ENCODE assay signal across 8 cellular contexts in genomic region chr20:41317536-41318270, GRCh38. TPM values are rescaled to one million over a fixed set of nuclear protein-coding genes. Genes with fewer than 3 reads are reported as not detected.
DNase-seq lines count a peak whose midpoint lies in the region; ATAC-seq and TF ChIP-seq lines count a peak whose summit lies in the region.

Gene ZHX3, minus strand, starts transcription at chr20:41317731. Its CDS starts 112,815 bp downstream, at chr20:41204916.

- no peak within 1 kb of the TSS for H2BK12ac ChIP-seq in H9 (ENCODE audit: insufficient read length, low read depth, low read length)

- H3K4ac ChIP-seq in H9 (ENCODE audit: low read depth, low read length), result no peak within 1 kb of the TSS

- no peak within 1 kb of the TSS for H3T11ph ChIP-seq in H9 (ENCODE audit: low read length)

- H3K27me3 ChIP-seq in H9 (ENCODE audit: insufficient read depth, low read length), result no peaks in the 10 kb centered on the region

- peak within 1 kb of the TSS in 1 of 3 experiments; percentile 74; a peak in 1 of 7 replicates for H3K27ac Mint-ChIP-seq in H9
- H3K27ac Mint-ChIP-seq in natural killer cell treated with Interleukin-12 subunit alpha and Interleukin-12 subunit beta and Interleukin-15 and Interleukin-18, amount 100 ng/mL, for 72 hours, result peak within 1 kb of the TSS; percentile 69 to 76

- H3K18ac ChIP-seq in H9 (ENCODE audit: insufficient read length, low read depth, low read length), result peak within 1 kb of the TSS; percentile 82

- no peak within 1 kb of the TSS for H2BK120ac ChIP-seq in H9 (ENCODE audit: low read depth, low read length, poor library complexity, severe bottlenecking)

- no peak within 1 kb of the TSS for H2BK15ac ChIP-seq in H9 (ENCODE audit: low read depth, low read length)

- peak within 1 kb of the TSS; percentile 99 for H2AFZ ChIP-seq in H9 (ENCODE audit: low read length)

- H4K20me1 ChIP-seq in H9 (ENCODE audit: control insufficient read depth, insufficient read depth, insufficient read length), result no peaks in the 10 kb centered on the region

- H4K8ac ChIP-seq in H9 (replicated peaks; ENCODE audit: insufficient read length, low read depth, low read length), result no peak within 1 kb of the TSS

- no peak within 1 kb of the TSS for H2BK20ac ChIP-seq in H9 (ENCODE audit: low read depth, low read length, poor library complexity, severe bottlenecking)

- no peak within 1 kb of the TSS for H3K56ac ChIP-seq in H9 (ENCODE audit: insufficient read length, low read depth, low read length)

- H4K5ac ChIP-seq in H9 (ENCODE audit: insufficient read length, low read depth, low read length), result no peak within 1 kb of the TSS

- peak; percentile 98 to 99 for ATAC-seq in natural killer cell treated with Interleukin-12 subunit alpha and Interleukin-12 subunit beta and Interleukin-15 and Interleukin-18, amount 100 ng/mL, for 72 hours
- ATAC-seq in stimulated activated naive CD8-positive, alpha-beta T cell treated with anti-CD3 and anti-CD28 coated beads, Interleukin-15, Interleukin-2, amounts not matched to agents 100 U/mL and 50 U/mL, for 24 hours, result peak; percentile 99

- peak within 1 kb of the TSS; percentile 79 for H3K9ac ChIP-seq in H9 (ENCODE audit: extremely low read depth, insufficient read length, low read length)

- TF ChIP-seq POLR2A in Raji (IDR thresholded peaks at IDR 0.05; ENCODE audit: insufficient read depth, low read depth, low read length), result peak; percentile 72

- H3K23me2 ChIP-seq in H9 (ENCODE audit: insufficient read length, low read depth, low read length, poor library complexity, severe bottlenecking), result peaks cover 10% of the 10 kb centered on the region

- peaks cover 8 to 9% of the 10 kb centered on the region in 2 experiments for H3K4me1 Mint-ChIP-seq in H9
- peaks cover 17 to 20% of the 10 kb centered on the region in 2 donors for H3K4me1 Mint-ChIP-seq in natural killer cell treated with Interleukin-12 subunit alpha and Interleukin-12 subunit beta and Interleukin-15 and Interleukin-18, amount 100 ng/mL, for 72 hours (ENCODE audit: low read depth in 2 of 2)

- 0 out of 5 replicates have a peak, but pooled peaks cover 0 to 4% of the 10 kb centered on the region in 2 experiments for H3K9me3 Mint-ChIP-seq in H9
- H3K9me3 Mint-ChIP-seq in natural killer cell treated with Interleukin-12 subunit alpha and Interleukin-12 subunit beta and Interleukin-15 and Interleukin-18, amount 100 ng/mL, for 72 hours, result no peaks in the 10 kb centered on the region

- no peak within 1 kb of the TSS for H3K27ac ChIP-seq in H9 (ENCODE audit: insufficient read length, low read depth, low read length)

- H3K4me1 ChIP-seq in H9 (ENCODE audit: insufficient read depth, low read length), result peaks cover 2% of the 10 kb centered on the region; the same call in 1 of the 2 replicates

- no peak within 1 kb of the TSS for H4K91ac ChIP-seq in H9 (ENCODE audit: insufficient read length, low read depth, low read length)

- H3K4me2 ChIP-seq in H9 (ENCODE audit: insufficient read depth, insufficient read length, low read length), result peak within 1 kb of the TSS; percentile 94

- no peaks in the 10 kb centered on the region for H3K36me3 Mint-ChIP-seq in H9 (ENCODE audit: insufficient read depth in 1 of 3, low read depth in 3 of 3)
- no peaks in the 10 kb centered on the region for H3K36me3 Mint-ChIP-seq in natural killer cell treated with Interleukin-12 subunit alpha and Interleukin-12 subunit beta and Interleukin-15 and Interleukin-18, amount 100 ng/mL, for 72 hours

- no peak within 1 kb of the TSS for H2AK5ac ChIP-seq in H9 (ENCODE audit: insufficient read length, low read length)

- H3K14ac ChIP-seq in H9 (ENCODE audit: insufficient read depth, low read length), result peak within 1 kb of the TSS; percentile 84; the same call in 1 of the 2 replicates

- H3K4me3 Mint-ChIP-seq in H9, result peak within 1 kb of the TSS; percentile 82 to 87
- peak within 1 kb of the TSS; percentile 95 for H3K4me3 Mint-ChIP-seq in natural killer cell treated with Interleukin-12 subunit alpha and Interleukin-12 subunit beta and Interleukin-15 and Interleukin-18, amount 100 ng/mL, for 72 hours

- TF ChIP-seq CTCF in H9 (conservative IDR thresholded peaks at IDR 0.05) (no peak), fibroblast of pulmonary artery (IDR thresholded peaks at IDR 0.05; ENCODE audit: low read length, missing control alignments) (no peak)

- H3K4me3 ChIP-seq in fibroblast of pulmonary artery (replicated peaks; ENCODE audit: low read depth, low read length), result peak within 1 kb of the TSS; percentile 89

- no peaks in the 10 kb centered on the region for H3K79me2 ChIP-seq in H9 (ENCODE audit: insufficient read depth, low read length)

- no peak within 1 kb of the TSS for H2BK5ac ChIP-seq in H9 (ENCODE audit: insufficient read length, low read length)

- no CpG with 5 or more reads among the region's 66 CpGs for WGBS in H9 (ENCODE audit: extremely low coverage, insufficient read length, low lambda C conversion rate)

- H3K27me3 Mint-ChIP-seq in H9 (ENCODE audit: low read depth), result peaks cover 24% of the 10 kb centered on the region
- peaks cover 0 to 3% of the 10 kb centered on the region in 2 donors for H3K27me3 Mint-ChIP-seq in natural killer cell treated with Interleukin-12 subunit alpha and Interleukin-12 subunit beta and Interleukin-15 and Interleukin-18, amount 100 ng/mL, for 72 hours

- H3K23ac ChIP-seq in H9 (ENCODE audit: insufficient read length, low read depth, low read length), result no peak within 1 kb of the TSS

- DNase-seq in ELF-1 (ENCODE audit: low read depth, low spot score) (peak; percentile 97), H9 (peak; percentile 98), M059J (ENCODE audit: low read depth) (peak; percentile 98), fibroblast of pulmonary artery (ENCODE audit: low read depth) (peak; percentile 97)
- DNase-seq in activated effector memory CD4-positive, alpha-beta T cell treated with Interleukin-2 at 50 U/mL for 16 hours, result peak; percentile 95
- peak; percentile 98 for DNase-seq in natural killer cell treated with Interleukin-12 subunit alpha and Interleukin-12 subunit beta and Interleukin-15 and Interleukin-18, amount 100 ng/mL, for 72 hours (ENCODE audit: low spot score)
- DNase-seq in stimulated activated naive CD8-positive, alpha-beta T cell treated with anti-CD3 and anti-CD28 coated beads, Interleukin-15, Interleukin-2, amounts not matched to agents 100 U/mL and 50 U/mL, for 24 hours, result peak; percentile 98

- no peaks in the 10 kb centered on the region for H3K79me1 ChIP-seq in H9 (ENCODE audit: insufficient read depth, low read depth, low read length, poor library complexity, severe bottlenecking)

- H3K9me3 ChIP-seq in H9 (ENCODE audit: control insufficient read depth, low read depth, low read length), result no peaks in the 10 kb centered on the region

RNA-seq across cellular contexts. Expression of gene ZHX3, which starts in this region (rescaled TPM):
- total RNA-seq in H9 (2021), result 2.9 and 4.4 TPM in 2 replicates
- 23.8 and 42.6 TPM in 2 replicates for total RNA-seq in M059J (2014; rRNA removed; shearing (Covaris generic))
- 10 to 100 TPM in 1 of 2 donors, 1 to 10 TPM in 1; 7.6 to 21.6 TPM for total RNA-seq in natural killer cell treated with Interleukin-12 subunit alpha and Interleukin-12 subunit beta and Interleukin-15 and Interleukin-18, amount 100 ng/mL, for 72 hours
